ENCODE assay signal across 8 cellular contexts in the genomic region with DNA sequence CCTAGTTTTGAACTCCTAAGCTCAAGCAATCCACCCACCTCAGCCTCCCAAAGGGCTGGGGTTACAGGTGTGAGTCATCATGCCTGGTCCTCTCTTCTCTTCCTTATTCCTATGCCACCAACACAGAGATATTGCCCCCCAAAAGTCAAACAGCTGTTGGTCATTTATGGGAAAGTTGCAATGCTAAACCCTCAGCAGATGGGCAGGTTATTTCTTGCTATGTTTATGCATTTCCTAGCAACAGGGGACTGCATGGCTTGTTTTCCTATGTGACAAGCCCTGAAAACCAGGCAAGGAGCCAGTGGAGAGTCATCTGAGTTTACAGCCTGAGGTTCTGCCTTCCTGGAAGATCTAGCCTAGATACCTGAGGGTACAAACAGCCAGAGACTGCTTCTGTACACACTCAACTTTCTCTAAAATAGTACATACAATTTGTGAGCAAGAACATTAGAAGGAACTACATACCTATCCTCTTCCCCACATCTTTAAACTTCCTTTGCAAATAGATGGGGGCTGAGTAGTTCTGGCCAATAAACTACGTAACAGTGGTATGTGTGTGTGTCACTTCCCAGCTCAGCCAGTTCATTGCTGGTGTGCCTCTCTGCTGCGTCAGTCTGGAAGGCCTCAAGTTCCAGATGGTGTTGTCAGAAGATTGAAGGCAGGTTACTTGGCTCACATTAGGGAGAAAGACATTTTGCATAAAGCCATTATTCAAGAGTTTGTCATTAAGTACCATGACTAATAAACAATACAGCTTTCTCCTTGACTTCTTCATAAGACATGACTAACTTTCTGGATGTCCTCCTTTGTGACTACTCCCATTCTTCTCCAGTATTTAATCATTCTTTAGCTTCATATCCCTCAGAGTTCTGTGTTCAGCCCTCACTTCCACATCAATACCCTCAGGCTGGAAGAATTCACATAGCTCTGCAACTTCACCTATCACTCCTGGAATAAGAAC.
DNase-seq lines count a peak whose midpoint lies in the region; ATAC-seq, FAIRE-seq and TF ChIP-seq lines count a peak whose summit lies in the region.

No MANE protein-coding gene starts in this region.

- no peak for TF ChIP-seq EP300 in GM12878 (IDR thresholded peaks at IDR 0.05; ENCODE audit: borderline replicate concordance in 1 of 2, control insufficient read depth in 1 of 2, low read depth in 2 of 2, low read length in 2 of 2)
- peak; percentile 47 to 85 (median 68) for TF ChIP-seq EP300 in upper lobe of left lung (IDR thresholded peaks at IDR 0.05)

- intact Hi-C loops in GM12878 (cut with micrococcal nuclease; ENCODE audit: unreplicated experiment), result no loop called here
- intact Hi-C loops in left colon (cut with DNase I, micrococcal nuclease), result no loop called here

- DNase-seq in AG09309 (ENCODE audit: low read depth) (peak; percentile 99), GM12878 (ENCODE audit: low read depth, low spot score) (no peak), left colon (peak; percentile 80 to 92), upper lobe of left lung (peak in 1 of 2 donors; percentile 78), mesenteric fat pad (ENCODE audit: low spot score) (no peak), frontal cortex (ENCODE audit: low spot score in 2 of 2) (no peak)

- H2AFZ ChIP-seq in GM12878 (ENCODE audit: control insufficient read depth, low read depth, low read length), result no peak overlapping the region

- no peak overlapping the region for H3K4me3 ChIP-seq in AG09309 (ENCODE audit: control insufficient read depth, low read depth, low read length)
- no peak overlapping the region for H3K4me3 ChIP-seq in HUES48 (ENCODE audit: low read depth, low read length)
- H3K4me3 ChIP-seq in GM12878, result no peak overlapping the region
- H3K4me3 ChIP-seq in upper lobe of left lung, result no peak overlapping the region

- POLR2A ChIA-PET in GM12878 (lab: Charles Lee), result interaction anchor here (1.0 kb wide), 1 partner anchor 35 kb away, joined by 3 read pairs; no protein-coding TSS in a partner anchor

- no peaks in the 10 kb centered on the region for H3K27me3 ChIP-seq in HUES48 (ENCODE audit: control insufficient read depth, insufficient read depth, low read length)
- H3K27me3 ChIP-seq in GM12878 (replicated peaks in 1 of 2; ENCODE audit: control insufficient read depth in 2 of 2, insufficient read depth in 2 of 2, low read length in 1 of 2), result no peaks in the 10 kb centered on the region
- H3K27me3 ChIP-seq in upper lobe of left lung, result no peaks in the 10 kb centered on the region

- no TSS peak for BruUV-seq in GM12878 (replicated peaks; lab: Mats Ljungman, UMichigan)

- CTCF ChIA-PET in GM12878 (lab: Yijun Ruan, JAX), result interaction anchor here (0.9 to 1.7 kb wide), 2 partner anchors 13 to 132 kb away, joined by 4 read pairs; no protein-coding TSS in a partner anchor

- no peaks in the 10 kb centered on the region for H3K36me3 ChIP-seq in HUES48 (ENCODE audit: control insufficient read depth, insufficient read depth, low read length)
- H3K36me3 ChIP-seq in GM12878 (ENCODE audit: control insufficient read depth in 2 of 2, insufficient read depth in 2 of 2, low read length in 1 of 2), result no peaks in the 10 kb centered on the region
- H3K36me3 ChIP-seq in upper lobe of left lung, result no peaks in the 10 kb centered on the region

- SMC1A ChIA-PET in GM12878 (lab: Charles Lee; ENCODE audit: uncharacterized antibody, unreplicated experiment), result no interaction called here

- H4K20me1 ChIP-seq in GM12878 (ENCODE audit: control insufficient read depth, insufficient read depth), result no peaks in the 10 kb centered on the region

- TF ChIP-seq RAD21 in GM12878 (IDR thresholded peaks at IDR 0.05; ENCODE audit: insufficient read depth, low read depth, low read length), result no peak

- in situ Hi-C loops in GM12878 (cut with MboI), result no loop called here

- H3K4me1 ChIP-seq in HUES48 (ENCODE audit: control insufficient read depth, insufficient read depth, low read length) (0 out of 2 replicates have a peak, but pooled peaks cover 3% of the 10 kb centered on the region), GM12878 (ENCODE audit: control insufficient read depth, insufficient read depth, low read length) (no peaks in the 10 kb centered on the region), upper lobe of left lung (peaks cover 27 to 41% (median 37%) of the 10 kb centered on the region in 4 donors)

- RAD21 ChIA-PET in GM12878 (lab: Charles Lee; ENCODE audit: unreplicated experiment), result interaction anchor here (0.6 to 1.5 kb wide), 2 partner anchors 9 to 132 kb away, joined by 4 read pairs; no protein-coding TSS in a partner anchor

- FAIRE-seq in GM12878 (lab: Jason Lieb, UNC) (no peak), frontal cortex (lab: Jason Lieb, UNC) (no peak)

- 50% methylated on average over 2 of the region's 2 CpGs for WGBS in GM12878 (ENCODE audit: insufficient coverage, insufficient replicate concordance, low lambda C conversion rate, missing lambda C conversion rate)
- 16 to 40% methylated on average over 2 of the region's 2 CpGs for WGBS in upper lobe of left lung, 2 donors

- TF ChIP-seq POLR2A in GM12878 (IDR thresholded peaks at IDR 0.05; ENCODE audit: low read depth, low read length) (no peak), upper lobe of left lung (IDR thresholded peaks at IDR 0.05) (peak in 1 of 4 donors; percentile 8)

- H3K9me3 ChIP-seq in HUES48 (ENCODE audit: control insufficient read depth, insufficient read depth, low read length) (no peaks in the 10 kb centered on the region), GM12878 (replicated peaks; ENCODE audit: control insufficient read depth, insufficient read depth, low read length) (no peaks in the 10 kb centered on the region), upper lobe of left lung (no peaks in the 10 kb centered on the region)

- H3K4me2 ChIP-seq in GM12878 (ENCODE audit: control insufficient read depth, insufficient read depth), result no peak overlapping the region

- no peaks in the 10 kb centered on the region for H3K79me2 ChIP-seq in GM12878 (ENCODE audit: control insufficient read depth, insufficient read depth, low read length)

- H3K27ac ChIP-seq in HUES48 (ENCODE audit: low read depth, low read length) (peak overlapping the region; percentile 52), GM12878 (ENCODE audit: control insufficient read depth, insufficient read depth) (no peak overlapping the region), upper lobe of left lung (peak overlapping the region; percentile 67 to 89 (median 78))

- peak; percentile 26 for ATAC-seq in GM12878
- peak; percentile 79 for ATAC-seq in left colon
- ATAC-seq in upper lobe of left lung (ENCODE audit: low FRiP score in 2 of 2), result peak; percentile 87 to 88
- no peak for ATAC-seq in GM18861 (IDR thresholded peaks at IDR 0.05; ENCODE audit: unreplicated experiment)

- TF ChIP-seq CTCF in AG09309 (IDR thresholded peaks at IDR 0.05; ENCODE audit: control insufficient read depth, insufficient read depth, low read depth, low read length, missing control alignments), result no peak
- no peak for TF ChIP-seq CTCF in GM12878 (IDR thresholded peaks at IDR 0.05 in 2 of 3, conservative IDR thresholded peaks at IDR 0.05 in 1 of 3; ENCODE audit: control insufficient read depth in 2 of 3, extremely low read depth in 1 of 3, insufficient read depth in 1 of 3, low read depth in 3 of 3, low read length in 3 of 3)
- TF ChIP-seq CTCF in upper lobe of left lung (IDR thresholded peaks at IDR 0.05), result no peak

- H3K9ac ChIP-seq in HUES48 (ENCODE audit: low read depth, low read length) (no peak overlapping the region), GM12878 (ENCODE audit: control insufficient read depth, insufficient read depth, low read length) (no peak overlapping the region)

TF ChIP-seq in GM12878, 131 proteins besides CTCF, POLR2A, EP300 and RAD21:
- 0 out of 2 replicates have a peak, but pooled peaks have one; percentile 35 for TF ChIP-seq POLR2AphosphoS5 (IDR thresholded peaks at IDR 0.05; ENCODE audit: low read length)
- TF ChIP-seq, protein P1, sequence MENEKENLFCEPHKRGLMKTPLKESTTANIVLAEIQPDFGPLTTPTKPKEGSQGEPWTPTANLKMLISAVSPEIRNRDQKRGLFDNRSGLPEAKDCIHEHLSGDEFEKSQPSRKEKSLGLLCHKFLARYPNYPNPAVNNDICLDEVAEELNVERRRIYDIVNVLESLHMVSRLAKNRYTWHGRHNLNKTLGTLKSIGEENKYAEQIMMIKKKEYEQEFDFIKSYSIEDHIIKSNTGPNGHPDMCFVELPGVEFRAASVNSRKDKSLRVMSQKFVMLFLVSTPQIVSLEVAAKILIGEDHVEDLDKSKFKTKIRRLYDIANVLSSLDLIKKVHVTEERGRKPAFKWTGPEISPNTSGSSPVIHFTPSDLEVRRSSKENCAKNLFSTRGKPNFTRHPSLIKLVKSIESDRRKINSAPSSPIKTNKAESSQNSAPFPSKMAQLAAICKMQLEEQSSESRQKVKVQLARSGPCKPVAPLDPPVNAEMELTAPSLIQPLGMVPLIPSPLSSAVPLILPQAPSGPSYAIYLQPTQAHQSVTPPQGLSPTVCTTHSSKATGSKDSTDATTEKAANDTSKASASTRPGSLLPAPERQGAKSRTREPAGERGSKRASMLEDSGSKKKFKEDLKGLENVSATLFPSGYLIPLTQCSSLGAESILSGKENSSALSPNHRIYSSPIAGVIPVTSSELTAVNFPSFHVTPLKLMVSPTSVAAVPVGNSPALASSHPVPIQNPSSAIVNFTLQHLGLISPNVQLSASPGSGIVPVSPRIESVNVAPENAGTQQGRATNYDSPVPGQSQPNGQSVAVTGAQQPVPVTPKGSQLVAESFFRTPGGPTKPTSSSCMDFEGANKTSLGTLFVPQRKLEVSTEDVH (IDR thresholded peaks at IDR 0.05; ENCODE audit: low read depth, partially characterized antibody), result no peak

Comparison
In these comparisons a context has a peak if more than half of its experiments do, and no peak if none do; other contexts are left out.
1. DNase-seq: peak in AG09309 (single experiment) and left colon (2 of 2); none in GM12878 (single experiment), mesenteric fat pad (single experiment) and frontal cortex (0 of 2).